Comparison of ENCODE assay signal across 1 cellular context in genomic region chr12:43337571-43338497, GRCh38.
TF ChIP-seq lines count a peak whose summit lies in the region.

No MANE protein-coding gene starts in this region.

TF ChIP-seq in GM12878, 131 proteins besides CTCF, POLR2A, EP300 and RAD21 (continued from another document and continues in another):
- no peak for TF ChIP-seq ZBTB40 (IDR thresholded peaks at IDR 0.05; ENCODE audit: borderline replicate concordance)
- TF ChIP-seq PAX5 (IDR thresholded peaks at IDR 0.05; ENCODE audit: borderline replicate concordance, low read depth, low read length): no peak
- no peak for TF ChIP-seq CREB1 (IDR thresholded peaks at IDR 0.05; ENCODE audit: low read depth)
- TF ChIP-seq TARDBP (IDR thresholded peaks at IDR 0.05; ENCODE audit: borderline replicate concordance): no peak
- TF ChIP-seq BMI1 (IDR thresholded peaks at IDR 0.05; ENCODE audit: borderline replicate concordance): no peak; the same call in 1 of the 2 replicates
- TF ChIP-seq TBL1XR1 (IDR thresholded peaks at IDR 0.05; ENCODE audit: low read depth, low read length): no peak
- TF ChIP-seq FOXK2 (IDR thresholded peaks at IDR 0.05): no peak
- TF ChIP-seq ZNF622 (IDR thresholded peaks at IDR 0.05): no peak
- TF ChIP-seq ATF7 (IDR thresholded peaks at IDR 0.05; ENCODE audit: low read depth): peak; percentile 49; the same call in 1 of the 2 replicates
- no peak for TF ChIP-seq ZNF217 (IDR thresholded peaks at IDR 0.05)
- TF ChIP-seq PAX8 (IDR thresholded peaks at IDR 0.05): no peak
- no peak for TF ChIP-seq MAX (IDR thresholded peaks at IDR 0.05; ENCODE audit: low read depth, low read length)
- TF ChIP-seq TAF1 (IDR thresholded peaks at IDR 0.05; ENCODE audit: borderline replicate concordance, low read depth, low read length): no peak
- TF ChIP-seq KDM1A (IDR thresholded peaks at IDR 0.05; ENCODE audit: borderline replicate concordance): no peak
- TF ChIP-seq BCL11A (IDR thresholded peaks at IDR 0.05; ENCODE audit: low read depth, low read length): peak; percentile 14; the same call in 1 of the 2 replicates
- no peak for TF ChIP-seq SKIL (IDR thresholded peaks at IDR 0.05; ENCODE audit: low read depth, poor library complexity, severe bottlenecking)
- TF ChIP-seq ZNF274 (IDR thresholded peaks at IDR 0.05; ENCODE audit: insufficient read depth, insufficient read length): no peak
- no peak for TF ChIP-seq ELK1 (IDR thresholded peaks at IDR 0.05; ENCODE audit: low read depth, low read length)
- TF ChIP-seq ZNF687 (IDR thresholded peaks at IDR 0.05): no peak
- no peak for TF ChIP-seq YY1 (IDR thresholded peaks at IDR 0.05; ENCODE audit: low read depth, low read length)
- peak in 1 of 2 experiments; percentile 42; a peak in 1 of 4 replicates for TF ChIP-seq BHLHE40 (IDR thresholded peaks at IDR 0.05; ENCODE audit: borderline replicate concordance in 1 of 2, low read depth in 2 of 2, low read length in 1 of 2)
- 0 out of 2 replicates have a peak, but pooled peaks have one; percentile 41 for TF ChIP-seq GATAD2B (conservative IDR thresholded peaks at IDR 0.05; ENCODE audit: low read depth)
- TF ChIP-seq NFXL1 (IDR thresholded peaks at IDR 0.05; ENCODE audit: borderline replicate concordance): no peak
- no peak for TF ChIP-seq NRF1 (conservative IDR thresholded peaks at IDR 0.05; ENCODE audit: low read depth, low read length)
- peak; percentile 65 for TF ChIP-seq MEF2B (IDR thresholded peaks at IDR 0.05; ENCODE audit: partially characterized antibody, poor library complexity, severe bottlenecking)
- no peak for TF ChIP-seq HDAC6 (IDR thresholded peaks at IDR 0.05; ENCODE audit: unreplicated experiment)
- TF ChIP-seq IRF5 (IDR thresholded peaks at IDR 0.05; ENCODE audit: borderline replicate concordance): no peak
- peak; percentile 82 to 85; a peak in 2 of 4 replicates for TF ChIP-seq IKZF2 (IDR thresholded peaks at IDR 0.05)
- TF ChIP-seq SUPT20H (IDR thresholded peaks at IDR 0.05; ENCODE audit: borderline replicate concordance, control insufficient read depth, low read depth, low read length): no peak
- TF ChIP-seq BCLAF1 (IDR thresholded peaks at IDR 0.05): no peak
- TF ChIP-seq DPF2 (IDR thresholded peaks at IDR 0.05): peak; percentile 43; the same call in 1 of the 2 replicates
- TF ChIP-seq KLF5 (IDR thresholded peaks at IDR 0.05; ENCODE audit: partially characterized antibody): no peak
- no peak for TF ChIP-seq YBX1 (IDR thresholded peaks at IDR 0.05)
- TF ChIP-seq RELB (IDR thresholded peaks at IDR 0.05; ENCODE audit: low read depth): peak; percentile 74; the same call in 1 of the 2 replicates
- no peak for TF ChIP-seq RBBP5 (conservative IDR thresholded peaks at IDR 0.05)
- 0 out of 2 replicates have a peak, but pooled peaks have one; percentile 17 for TF ChIP-seq NFIC (IDR thresholded peaks at IDR 0.05; ENCODE audit: low read depth, low read length)
- TF ChIP-seq FOXM1 (IDR thresholded peaks at IDR 0.05; ENCODE audit: low read depth, low read length): no peak
- no peak for TF ChIP-seq ASH2L (IDR thresholded peaks at IDR 0.05; ENCODE audit: borderline replicate concordance, low read depth)
- TF ChIP-seq FOS (IDR thresholded peaks at IDR 0.05; ENCODE audit: borderline replicate concordance, extremely low read depth, insufficient read length): no peak
- TF ChIP-seq SIN3A (IDR thresholded peaks at IDR 0.05; ENCODE audit: low read depth, low read length): no peak
- TF ChIP-seq IKZF1 (conservative IDR thresholded peaks at IDR 0.05): peak; percentile 72
